Comparison of ENCODE assay signal across 14 cellular contexts in the genomic region with DNA sequence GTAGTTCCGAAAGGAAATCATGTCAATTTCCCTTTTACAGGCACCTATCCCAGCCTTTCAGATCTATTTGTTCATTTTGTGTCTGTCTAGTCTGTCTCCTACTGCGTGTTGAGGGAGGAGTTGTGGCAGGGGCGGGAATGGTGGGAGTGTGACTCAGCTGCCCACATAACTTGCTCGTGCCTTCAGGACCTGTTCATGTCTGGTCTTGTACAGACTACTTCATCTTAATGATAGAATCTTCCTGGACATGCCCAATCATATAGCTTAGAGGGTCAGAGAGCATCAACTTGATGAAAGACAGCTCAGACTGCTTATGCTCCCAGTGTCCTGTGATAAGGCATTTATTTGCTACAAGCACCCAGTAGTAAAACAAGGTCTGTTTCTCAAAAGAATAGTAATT.
DNase-seq lines count a peak whose midpoint lies in the region; ATAC-seq, FAIRE-seq and TF ChIP-seq lines count a peak whose summit lies in the region.
"Had no signal": no experiment of that assay in that cellular context is flagged by ENCODE, and none has a peak within 500 bp of the region (broad histone marks: within the 10 kb centered on the region; RNA-seq: fewer than 3 reads in every experiment).

No MANE protein-coding gene starts in this region.

- H2BK15ac ChIP-seq in mesenchymal stem cell (ENCODE audit: low read depth, poor library complexity, severe bottlenecking) = no peak overlapping the region

- H4K91ac ChIP-seq in mesenchymal stem cell (ENCODE audit: low read length) = no peak overlapping the region

- no peak overlapping the region for H2AK5ac ChIP-seq in mesenchymal stem cell (ENCODE audit: low read length, severe bottlenecking)

- H2BK12ac ChIP-seq in mesenchymal stem cell (ENCODE audit: low read length in 2 of 2) = no peak overlapping the region

- peak overlapping the region in 1 of 2 experiments; percentile 63 for H3K18ac ChIP-seq in mesenchymal stem cell (ENCODE audit: low read depth in 1 of 2, low read length in 2 of 2)

- no peaks in the 10 kb centered on the region for H3K79me2 ChIP-seq in MM.1S (ENCODE audit: low read length)

- H4K20me1 ChIP-seq in MM.1S (ENCODE audit: insufficient read depth, low read length) = no peaks in the 10 kb centered on the region

- no peaks in the 10 kb centered on the region for H3F3A ChIP-seq in MM.1S (ENCODE audit: insufficient read depth, low read length)

- H3K27ac ChIP-seq in mesenchymal stem cell (ENCODE audit: low read length, poor library complexity, severe bottlenecking) (peak overlapping the region; percentile 59), MM.1S (ENCODE audit: low read length) (no peak overlapping the region)
- H3K27ac ChIP-seq: heart right ventricle had no signal

- H3K4me2 ChIP-seq in mesenchymal stem cell (ENCODE audit: low read length, poor library complexity, severe bottlenecking) = no peak overlapping the region
- H3K4me2 ChIP-seq in MM.1S (ENCODE audit: low read depth, low read length) = no peak overlapping the region

- no peak for ATAC-seq in GM18907 (IDR thresholded peaks at IDR 0.05; ENCODE audit: unreplicated experiment)
- ATAC-seq: heart right ventricle; stimulated activated effector memory CD8-positive, alpha-beta T cell treated with anti-CD3 and anti-CD28 coated beads, Interleukin-12 subunit alpha, Interleukin-12 subunit beta, amount 100 ng/mL, for 72 hours had no signal

- H3K27me3 ChIP-seq in MG63 (no peaks in the 10 kb centered on the region), bronchial epithelial cell (ENCODE audit: control insufficient read depth, insufficient read depth, low read length) (no peaks in the 10 kb centered on the region), mesenchymal stem cell (ENCODE audit: control insufficient read depth in 1 of 2, insufficient read depth in 1 of 2, low read length in 2 of 2) (no peaks in the 10 kb centered on the region), MM.1S (replicated peaks; ENCODE audit: insufficient read depth, low read length) (no peaks in the 10 kb centered on the region)
- H3K27me3 ChIP-seq: heart right ventricle had no signal

- H3K4me1 ChIP-seq in mesenchymal stem cell (ENCODE audit: control insufficient read depth, insufficient read depth, low read depth, low read length) (peaks cover 1% of the 10 kb centered on the region), MM.1S (ENCODE audit: low read length) (no peaks in the 10 kb centered on the region)
- H3K4me1 ChIP-seq: heart right ventricle had no signal

- H4K8ac ChIP-seq in mesenchymal stem cell (ENCODE audit: low read length) = no peak overlapping the region

- FAIRE-seq in bronchial epithelial cell (lab: Jason Lieb, UNC) = peak; percentile 58

- no peak overlapping the region for H3K14ac ChIP-seq in mesenchymal stem cell (ENCODE audit: low read length in 2 of 2)

- H2AFZ ChIP-seq in mesenchymal stem cell (ENCODE audit: low read depth, low read length) = no peak overlapping the region
- H2AFZ ChIP-seq in MM.1S (ENCODE audit: low read length) = no peak overlapping the region

- H3K23ac ChIP-seq in mesenchymal stem cell (ENCODE audit: low read length in 2 of 2) = no peak overlapping the region

- TF ChIP-seq CTCF in bronchial epithelial cell (IDR thresholded peaks at IDR 0.05; ENCODE audit: insufficient read depth, low read length, severe bottlenecking) (no peak), MM.1S (IDR thresholded peaks at IDR 0.05; ENCODE audit: low read length) (no peak)

- H3K9ac ChIP-seq in mesenchymal stem cell (ENCODE audit: low read length) (no peak overlapping the region), MM.1S (ENCODE audit: low read length) (no peak overlapping the region)

- peak overlapping the region; percentile 81 for H2BK5ac ChIP-seq in mesenchymal stem cell (ENCODE audit: low read depth, low read length, poor library complexity, severe bottlenecking)

- no peaks in the 10 kb centered on the region for H3K79me1 ChIP-seq in mesenchymal stem cell (replicated peaks; ENCODE audit: low read length, poor library complexity, severe bottlenecking)

- no peak overlapping the region for H3K4me3 ChIP-seq in MG63
- H3K4me3 ChIP-seq in bronchial epithelial cell (ENCODE audit: low read depth, low read length) = no peak overlapping the region
- no peak overlapping the region for H3K4me3 ChIP-seq in mesenchymal stem cell (ENCODE audit: insufficient read depth in 1 of 2, low read depth in 1 of 2, low read length in 2 of 2)
- H3K4me3 ChIP-seq in MM.1S (ENCODE audit: low read length) = no peak overlapping the region
- H3K4me3 ChIP-seq: heart right ventricle had no signal

- no peak overlapping the region for H2BK120ac ChIP-seq in mesenchymal stem cell (ENCODE audit: low read depth, low read length)

- no peaks in the 10 kb centered on the region for H3K36me3 ChIP-seq in MG63
- no peaks in the 10 kb centered on the region for H3K36me3 ChIP-seq in bronchial epithelial cell (ENCODE audit: control insufficient read depth, insufficient read depth, low read length)
- no peaks in the 10 kb centered on the region for H3K36me3 ChIP-seq in mesenchymal stem cell (ENCODE audit: control insufficient read depth in 1 of 2, insufficient read depth in 2 of 2, low read depth in 1 of 2, low read length in 2 of 2)
- H3K36me3 ChIP-seq in MM.1S (replicated peaks; ENCODE audit: insufficient read depth, low read length) = no peaks in the 10 kb centered on the region
- H3K36me3 ChIP-seq: heart right ventricle had no signal

- peak overlapping the region in 1 of 2 experiments; percentile 70 for H3K4ac ChIP-seq in mesenchymal stem cell (ENCODE audit: low read depth in 1 of 2, low read length in 2 of 2)

- 6% methylated on average over 2 of the region's 4 CpGs for WGBS in mesenchymal stem cell

- DNase-seq in EL (peak; percentile 84), MG63 (peak; percentile 61), bronchial epithelial cell (ENCODE audit: low read depth) (peak; percentile 100), mesenchymal stem cell (peak; percentile 82), MM.1S (no peak), KG1 (lab: John Stamatoyannopoulos, UW) (no peak)
- DNase-seq in stimulated activated CD4-positive, alpha-beta T cell treated with anti-CD3 and anti-CD28 coated beads, Interleukin-2, amount 100 ng/mL, for 48 hours = no peak
- DNase-seq: activated naive CD4-positive, alpha-beta T cell treated with Interleukin-2 at 50 U/mL for 16 hours; cortex of kidney; heart right ventricle; NCI-H2171 treated with DMSO at 0.1 percent for 48 hours; posterior cingulate gyrus had no signal

- H3K9me3 ChIP-seq in MG63 = no peaks in the 10 kb centered on the region
- no peaks in the 10 kb centered on the region for H3K9me3 ChIP-seq in mesenchymal stem cell (ENCODE audit: control insufficient read depth, low read length)
- H3K9me3 ChIP-seq in MM.1S (replicated peaks; ENCODE audit: insufficient read depth, low read length) = no peaks in the 10 kb centered on the region
- H3K9me3 ChIP-seq: heart right ventricle had no signal

- no peaks in the 10 kb centered on the region for H3K9me2 ChIP-seq in MM.1S (replicated peaks; ENCODE audit: insufficient read depth, low read length)

Comparison
In these comparisons a context has a peak if more than half of its experiments do, and no peak if none do; other contexts are left out.
1. DNase-seq: peak in EL (single experiment), MG63 (single experiment), bronchial epithelial cell (single experiment) and mesenchymal stem cell (single experiment); none in stimulated activated CD4-positive, alpha-beta T cell treated with anti-CD3 and anti-CD28 coated beads, Interleukin-2, amount 100 ng/mL, for 48 hours (0 of 2), MM.1S (single experiment) and KG1 (single experiment).